Comparison of ENCODE assay signal across 8 cellular contexts in the genomic region with DNA sequence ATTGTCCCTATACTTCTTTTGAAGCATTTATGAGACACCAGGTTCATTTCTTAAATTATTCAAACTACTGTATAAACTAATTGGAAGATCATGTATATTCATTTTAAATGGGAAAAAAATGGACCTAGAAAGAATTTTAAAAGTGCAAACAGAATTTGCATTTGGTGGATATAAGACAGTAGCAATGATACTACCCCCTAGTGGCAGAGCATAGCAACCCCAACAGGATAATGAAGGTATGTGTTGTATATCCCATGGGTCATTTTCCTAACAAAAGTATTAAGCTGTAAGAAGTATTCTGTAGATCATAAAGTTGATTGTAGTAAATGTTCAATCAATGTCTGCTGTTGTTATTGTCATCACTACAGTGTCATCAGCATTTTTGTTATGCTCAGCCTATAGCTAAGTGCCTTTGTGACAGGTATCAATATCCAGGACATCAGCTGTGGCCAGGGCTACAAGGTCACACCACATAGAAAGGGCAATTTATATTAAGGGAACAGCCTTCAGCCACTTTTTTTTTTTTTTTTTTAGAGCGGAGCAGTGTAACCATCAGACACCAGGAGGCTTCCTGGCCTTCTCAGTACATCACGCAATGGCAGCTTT.
DNase-seq lines count a peak whose midpoint lies in the region; ATAC-seq and TF ChIP-seq lines count a peak whose summit lies in the region.

No MANE protein-coding gene starts in this region.

- H3K36me3 ChIP-seq in SK-N-SH (replicated peaks in 1 of 2; ENCODE audit: control insufficient read depth in 1 of 2, insufficient read depth in 2 of 2, low read length in 1 of 2): no peaks in the 10 kb centered on the region

- no peaks in the 10 kb centered on the region for H4K20me1 ChIP-seq in SK-N-SH (ENCODE audit: insufficient read depth)

- CTCF ChIA-PET in SK-N-SH (lab: Yijun Ruan, JAX): interaction anchor here (0.5 to 2.8 kb wide), 30 partner anchors 9 to 489 kb away, joined by 3 to 19 read pairs (median 3); no protein-coding TSS in a partner anchor

- WGBS in SK-N-SH (ENCODE audit: low lambda C conversion rate): 36% methylated on average over 2 of the region's 2 CpGs

- no peaks in the 10 kb centered on the region for H3K9me2 ChIP-seq in SK-N-SH

- H2AFZ ChIP-seq in SK-N-SH (ENCODE audit: low read depth): no peak overlapping the region

- peaks cover 24% of the 10 kb centered on the region for H3K27me3 ChIP-seq in SK-N-SH (ENCODE audit: insufficient read depth)

- POLR2A ChIA-PET in SK-N-SH (lab: Yijun Ruan, JAX): no interaction called here

- no peak for TF ChIP-seq EP300 in SK-N-SH (IDR thresholded peaks at IDR 0.05; ENCODE audit: borderline replicate concordance in 1 of 2, low read depth in 1 of 2, low read length in 1 of 2)

- H3F3A ChIP-seq in SK-N-SH (replicated peaks; ENCODE audit: insufficient read depth): no peaks in the 10 kb centered on the region

- DNase-seq in activated CD4-positive, CD25-positive, alpha-beta regulatory T cell treated with anti-CD3 and anti-CD28 coated beads, Interleukin-2, amount 50 U/mL, for 16 hours (ENCODE audit: low read depth, low spot score): peak; percentile 9
- DNase-seq in HT1080 (ENCODE audit: low read depth) (peak; percentile 29), SK-N-SH (peak; percentile 26), dermis blood vessel endothelial cell (peak; percentile 73), myocyte (ENCODE audit: low read depth) (peak; percentile 55), cerebellar nuclear complex (lab: John Stamatoyannopoulos, UW) (no peak)

- no peaks in the 10 kb centered on the region for H3K4me1 ChIP-seq in SK-N-SH (ENCODE audit: control insufficient read depth in 1 of 2, insufficient read depth in 2 of 2, low read depth in 1 of 2, low read length in 1 of 2)

- peak; percentile 88 for TF ChIP-seq CTCF in SK-N-SH (IDR thresholded peaks at IDR 0.05)

- H3K4me2 ChIP-seq in SK-N-SH: no peak overlapping the region

- H3K4me3 ChIP-seq in SK-N-SH (ENCODE audit: low read depth in 2 of 2, low read length in 1 of 2): no peak overlapping the region; a peak in 1 of 4 replicates

- no peak overlapping the region for H3K27ac ChIP-seq in SK-N-SH (ENCODE audit: low read depth in 2 of 2, low read length in 1 of 2)

- H3K79me2 ChIP-seq in SK-N-SH (ENCODE audit: insufficient read depth): no peaks in the 10 kb centered on the region

- H3K9ac ChIP-seq in SK-N-SH: no peak overlapping the region

- H3K9me3 ChIP-seq in SK-N-SH: no peaks in the 10 kb centered on the region

- TF ChIP-seq RAD21 in SK-N-SH (IDR thresholded peaks at IDR 0.05; ENCODE audit: low read length): peak; percentile 60

- ATAC-seq in activated CD4-positive, CD25-positive, alpha-beta regulatory T cell treated with anti-CD3 and anti-CD28 coated beads, Interleukin-2, amount 50 U/mL, for 24 hours: no peak
- ATAC-seq in HG02759 (IDR thresholded peaks at IDR 0.05; ENCODE audit: unreplicated experiment): no peak

TF ChIP-seq in SK-N-SH, 30 proteins besides CTCF, POLR2A, EP300 and RAD21:
- TF ChIP-seq ELF1 (IDR thresholded peaks at IDR 0.05) (no peak), SMC3 (IDR thresholded peaks at IDR 0.05; ENCODE audit: low read depth, low read length) (peak; percentile 63)

Comparison
In these comparisons a context has a peak if more than half of its experiments do, and no peak if none do; other contexts are left out.
1. DNase-seq: peak in activated CD4-positive, CD25-positive, alpha-beta regulatory T cell treated with anti-CD3 and anti-CD28 coated beads, Interleukin-2, amount 50 U/mL, for 16 hours (single experiment), HT1080 (single experiment), SK-N-SH (single experiment), dermis blood vessel endothelial cell (single experiment) and myocyte (single experiment); none in cerebellar nuclear complex (0 of 2).